In the genomic region with DNA sequence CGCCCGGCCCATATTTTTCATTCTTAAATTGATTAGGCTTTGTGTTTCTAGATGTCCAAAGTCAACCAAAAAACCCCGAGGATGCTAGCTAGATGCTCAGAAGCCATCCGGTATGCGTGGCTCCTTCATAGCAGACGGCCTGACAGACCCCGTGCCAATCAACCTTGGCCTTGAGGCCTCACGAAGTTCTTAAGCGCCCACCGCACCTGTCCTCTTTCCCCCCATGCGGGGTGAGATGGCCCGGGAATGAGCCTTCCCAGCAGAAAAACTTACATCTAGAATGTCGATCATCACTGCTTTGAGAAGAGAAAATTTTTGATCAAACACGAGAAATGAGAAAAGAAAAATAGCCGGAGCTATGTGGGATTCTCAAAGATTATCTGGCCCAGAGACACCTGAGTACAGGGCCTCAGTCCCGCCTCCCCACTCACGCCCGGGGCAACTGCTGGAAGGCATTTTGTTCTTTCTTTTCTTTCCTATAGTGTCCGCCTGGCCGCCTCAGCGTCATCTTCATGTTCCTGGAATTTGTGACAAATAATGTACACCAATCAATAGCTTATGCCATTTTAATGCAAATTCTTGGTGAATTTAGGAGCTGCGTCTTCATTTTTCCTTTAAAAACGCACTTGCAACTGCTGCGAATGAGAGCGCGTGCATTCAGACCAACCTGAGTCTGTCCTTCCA, we compare ENCODE assay signal across 14 cellular contexts. TPM values are rescaled to one million over a fixed set of nuclear protein-coding genes. Genes with fewer than 3 reads are reported as not detected.
DNase-seq lines count a peak whose midpoint lies in the region; ATAC-seq and TF ChIP-seq lines count a peak whose summit lies in the region.
"Had no signal": no experiment of that assay in that cellular context is flagged by ENCODE, and none has a peak within 500 bp of the region (broad histone marks: within the 10 kb centered on the region; RNA-seq: fewer than 3 reads in every experiment).

No MANE protein-coding gene starts in this region.

- peak overlapping the region; percentile 37 for H3K4me3 Mint-ChIP-seq in activated CD4-positive, alpha-beta T cell treated with anti-CD3 and anti-CD28 coated beads for 36 hours
- peak overlapping the region; percentile 71 to 86 (median 84) for H3K4me3 Mint-ChIP-seq in IgD-negative memory B cell
- H3K4me3 Mint-ChIP-seq: activated CD8-positive, alpha-beta memory T cell treated with anti-CD3 and anti-CD28 coated beads, Interleukin-2, amount 10 ng/mL, durations not matched to agents 7 days and 5 days had no signal

- H2AFZ ChIP-seq in neuron (ENCODE audit: low read depth, low read length) = no peak overlapping the region

- POLR2A ChIA-PET in activated CD4-positive, alpha-beta T cell treated with anti-CD3 and anti-CD28 coated beads for 36 hours (lab: Charles Lee) = no interaction called here
- POLR2A ChIA-PET in HEK293T (lab: Yijun Ruan, JAX) = no interaction called here

- ATAC-seq in activated CD4-positive, alpha-beta T cell treated with anti-CD3 and anti-CD28 coated beads for 36 hours = no peak
- ATAC-seq: activated CD8-positive, alpha-beta memory T cell treated with anti-CD3 and anti-CD28 coated beads, Interleukin-2, amount 10 ng/mL, durations not matched to agents 7 days and 5 days had no signal

- peaks cover 26% of the 10 kb centered on the region for H3K4me1 ChIP-seq in neuron (ENCODE audit: insufficient read depth, low read length)
- H3K4me1 ChIP-seq: SJCRH30 had no signal

- CTCF ChIA-PET in activated CD4-positive, alpha-beta T cell treated with anti-CD3 and anti-CD28 coated beads for 36 hours (lab: Charles Lee) = no interaction called here
- CTCF ChIA-PET in HEK293T (lab: Yijun Ruan, JAX) = no interaction called here

- H3K4me3 ChIP-seq in neuron (ENCODE audit: low read length) = peak overlapping the region; percentile 53
- H3K4me3 ChIP-seq: SJCRH30 had no signal

- no peak for TF ChIP-seq CTCF in GM20000 (IDR thresholded peaks at IDR 0.05; ENCODE audit: extremely low read depth, missing control alignments)

- H3K4me1 Mint-ChIP-seq in activated CD4-positive, alpha-beta T cell treated with anti-CD3 and anti-CD28 coated beads for 36 hours = peaks cover 2% of the 10 kb centered on the region
- peaks cover 1 to 12% (median 2%) of the 10 kb centered on the region in 3 donors for H3K4me1 Mint-ChIP-seq in IgD-negative memory B cell
- H3K4me1 Mint-ChIP-seq: activated CD8-positive, alpha-beta memory T cell treated with anti-CD3 and anti-CD28 coated beads, Interleukin-2, amount 10 ng/mL, durations not matched to agents 7 days and 5 days had no signal

- DNase-seq in activated CD4-positive, alpha-beta T cell treated with anti-CD3 and anti-CD28 coated beads for 36 hours = no peak
- no peak for DNase-seq in activated CD4-positive, alpha-beta T cell treated with anti-CD3 and anti-CD28 coated beads for 1 hour
- peak; percentile 30 for DNase-seq in cerebellar cortex (ENCODE audit: low spot score)
- no peak for DNase-seq in NCI-H2107 treated with DMSO at 0.1 percent for 48 hours (lab: John Stamatoyannopoulos, UW; ENCODE audit: unreplicated experiment)
- DNase-seq in GM20000 (ENCODE audit: low spot score) = no peak
- no peak for DNase-seq in HEK293T (ENCODE audit: extremely low spot score)
- DNase-seq: activated CD8-positive, alpha-beta memory T cell treated with anti-CD3 and anti-CD28 coated beads, Interleukin-2, amount 10 ng/mL, durations not matched to agents 7 days and 5 days; colonic mucosa; erythroblast; GF-D8; SJCRH30 had no signal

- H3K9me3 Mint-ChIP-seq in activated CD4-positive, alpha-beta T cell treated with anti-CD3 and anti-CD28 coated beads for 36 hours (ENCODE audit: low read depth) = no peaks in the 10 kb centered on the region
- H3K9me3 Mint-ChIP-seq in IgD-negative memory B cell = no peaks in the 10 kb centered on the region

- H3K9me3 ChIP-seq in neuron (ENCODE audit: low read length) = no peaks in the 10 kb centered on the region
- H3K9me3 ChIP-seq: colonic mucosa, psoas muscle, SJCRH30 had no signal

- H3K27me3 Mint-ChIP-seq in activated CD4-positive, alpha-beta T cell treated with anti-CD3 and anti-CD28 coated beads for 36 hours = peaks cover 28% of the 10 kb centered on the region
- H3K27me3 Mint-ChIP-seq in IgD-negative memory B cell = peaks cover 27% of the 10 kb centered on the region

- H3K27me3 ChIP-seq in neuron (ENCODE audit: insufficient read depth, low read length) = no peaks in the 10 kb centered on the region

- peaks cover 14% of the 10 kb centered on the region for H3K36me3 ChIP-seq in neuron (ENCODE audit: insufficient read depth, low read length)
- H3K36me3 ChIP-seq: colonic mucosa, SJCRH30 had no signal

- intact Hi-C loops in activated CD4-positive, alpha-beta T cell treated with anti-CD3 and anti-CD28 coated beads for 36 hours (cut with DNase I, micrococcal nuclease) = loop anchor here (2.0 kb wide), 1 partner anchor 15 kb away; no protein-coding TSS in a partner anchor

- H3K27ac Mint-ChIP-seq in activated CD4-positive, alpha-beta T cell treated with anti-CD3 and anti-CD28 coated beads for 36 hours = no peak overlapping the region
- no peak overlapping the region for H3K27ac Mint-ChIP-seq in IgD-negative memory B cell
- H3K27ac Mint-ChIP-seq: activated CD8-positive, alpha-beta memory T cell treated with anti-CD3 and anti-CD28 coated beads, Interleukin-2, amount 10 ng/mL, durations not matched to agents 7 days and 5 days had no signal

- no peaks in the 10 kb centered on the region for H3K36me3 Mint-ChIP-seq in activated CD4-positive, alpha-beta T cell treated with anti-CD3 and anti-CD28 coated beads for 36 hours (ENCODE audit: low read depth)
- H3K36me3 Mint-ChIP-seq in IgD-negative memory B cell = no peaks in the 10 kb centered on the region
- H3K36me3 Mint-ChIP-seq: activated CD8-positive, alpha-beta memory T cell treated with anti-CD3 and anti-CD28 coated beads, Interleukin-2, amount 10 ng/mL, durations not matched to agents 7 days and 5 days had no signal

TF ChIP-seq in HEK293T, 16 proteins besides CTCF, POLR2A, EP300 and RAD21:
- no peak for TF ChIP-seq FOXM1 (IDR thresholded peaks at IDR 0.05; ENCODE audit: borderline replicate concordance)
- TF ChIP-seq HDGF (IDR thresholded peaks at IDR 0.05; ENCODE audit: borderline replicate concordance) = no peak
- TF ChIP-seq NFRKB (IDR thresholded peaks at IDR 0.05) = no peak
- no peak for TF ChIP-seq ARNT (IDR thresholded peaks at IDR 0.05)
- TF ChIP-seq BHLHE40 (IDR thresholded peaks at IDR 0.05; ENCODE audit: borderline replicate concordance) = no peak
- no peak for TF ChIP-seq CTBP1 (IDR thresholded peaks at IDR 0.05; ENCODE audit: borderline replicate concordance)
- no peak for TF ChIP-seq FOXK2 (IDR thresholded peaks at IDR 0.05)
- TF ChIP-seq FOXA1 (IDR thresholded peaks at IDR 0.05) = no peak
- no peak for TF ChIP-seq TARDBP (IDR thresholded peaks at IDR 0.05)
- no peak for TF ChIP-seq SP1 (IDR thresholded peaks at IDR 0.05)
- TF ChIP-seq SUZ12 (IDR thresholded peaks at IDR 0.05) = no peak
- no peak for TF ChIP-seq L3MBTL2 (conservative IDR thresholded peaks at IDR 0.05)
- TF ChIP-seq PKNOX1 (IDR thresholded peaks at IDR 0.05) = no peak
- TF ChIP-seq LEF1 (IDR thresholded peaks at IDR 0.05; ENCODE audit: borderline replicate concordance) = no peak
- TF ChIP-seq ZNF384 (IDR thresholded peaks at IDR 0.05) = no peak
- no peak for TF ChIP-seq ELF4 (IDR thresholded peaks at IDR 0.05)
TF ChIP-seq in HEK293T: peak in this region for 0.

RNA-seq across cellular contexts. Expression of gene NAT8L, which starts 1.6 kb away (rescaled TPM):
- total RNA-seq in activated CD4-positive, alpha-beta T cell treated with anti-CD3 and anti-CD28 coated beads for 36 hours = under 1 TPM; 0.39 to 0.55 TPM
- polyA plus RNA-seq in IgD-negative memory B cell = not detected

RNA-seq across cellular contexts. Expression of gene NELFA, which starts 48.8 kb away (rescaled TPM):
- total RNA-seq in activated CD4-positive, alpha-beta T cell treated with anti-CD3 and anti-CD28 coated beads for 36 hours = 10 to 100 TPM; 41.6 to 48.3 TPM
- polyA plus RNA-seq in IgD-negative memory B cell = 44.7 TPM
